In genomic region chr3:183532620-183533409, GRCh38 we compare ENCODE assay signal across 13 cellular contexts. TPM values are rescaled to one million over a fixed set of nuclear protein-coding genes. Genes with fewer than 3 reads are reported as not detected.
DNase-seq lines count a peak whose midpoint lies in the region; ATAC-seq lines count a peak whose summit lies in the region.
"Had no signal": no experiment of that assay in that cellular context is flagged by ENCODE, and none has a peak within 500 bp of the region (broad histone marks: within the 10 kb centered on the region; RNA-seq: fewer than 3 reads in every experiment).

No MANE protein-coding gene starts in this region.

- H3K36me3 ChIP-seq in CD8-positive, alpha-beta memory T cell (ENCODE audit: insufficient read depth, low read length), result no peaks in the 10 kb centered on the region
- H3K36me3 ChIP-seq in HUES48 (ENCODE audit: control insufficient read depth, insufficient read depth, low read length), result no peaks in the 10 kb centered on the region
- H3K36me3 ChIP-seq: sigmoid colon had no signal

- H3K9me3 Mint-ChIP-seq in CD8-positive, alpha-beta memory T cell, result no peaks in the 10 kb centered on the region
- peaks cover 0 to 3% (median 0%) of the 10 kb centered on the region in 9 donors for H3K9me3 Mint-ChIP-seq in naive thymus-derived CD8-positive, alpha-beta T cell

- peaks cover 9% of the 10 kb centered on the region for H3K4me1 ChIP-seq in CD8-positive, alpha-beta memory T cell (ENCODE audit: insufficient read depth, low read length)
- H3K4me1 ChIP-seq in HUES48 (ENCODE audit: control insufficient read depth, insufficient read depth, low read length), result peaks cover 13% of the 10 kb centered on the region
- H3K4me1 ChIP-seq: sigmoid colon had no signal

- peak overlapping the region in 5 of 8 donors; percentile 22 to 94 (median 66) for H3K27ac Mint-ChIP-seq in CD8-positive, alpha-beta memory T cell
- H3K27ac Mint-ChIP-seq in naive thymus-derived CD8-positive, alpha-beta T cell, result peak overlapping the region; percentile 24 to 88 (median 72)

- H3K27me3 Mint-ChIP-seq in CD8-positive, alpha-beta memory T cell, result peaks cover 0 to 1% of the 10 kb centered on the region in 2 donors
- H3K27me3 Mint-ChIP-seq in naive thymus-derived CD8-positive, alpha-beta T cell, result no peaks in the 10 kb centered on the region

- H3K4me1 Mint-ChIP-seq in CD8-positive, alpha-beta memory T cell, result peaks cover 25 to 65% (median 46%) of the 10 kb centered on the region in 3 donors
- peaks cover 35 to 71% (median 67%) of the 10 kb centered on the region in 4 donors for H3K4me1 Mint-ChIP-seq in naive thymus-derived CD8-positive, alpha-beta T cell

- no peak for DNase-seq in CD8-positive, alpha-beta memory T cell
- peak; percentile 42 for DNase-seq in amniotic epithelial cell (ENCODE audit: low read depth)
- DNase-seq in naive thymus-derived CD8-positive, alpha-beta T cell, result no peak
- no peak for DNase-seq in HT-29 (ENCODE audit: low spot score)
- DNase-seq: left colon, NCI-H1436, NCI-H69, sigmoid colon, substantia nigra had no signal

- H3K4me3 ChIP-seq in CD8-positive, alpha-beta memory T cell (ENCODE audit: low read length), result no peak overlapping the region
- H3K4me3 ChIP-seq in HUES48 (ENCODE audit: low read depth, low read length), result peak overlapping the region; percentile 48
- H3K4me3 ChIP-seq: sigmoid colon had no signal

- H3K27ac ChIP-seq in CD8-positive, alpha-beta memory T cell (ENCODE audit: low read depth, low read length), result peak overlapping the region; percentile 17
- H3K27ac ChIP-seq in HUES48 (ENCODE audit: low read depth, low read length), result no peak overlapping the region
- H3K27ac ChIP-seq: sigmoid colon had no signal

- peaks cover 2 to 44% (median 7%) of the 10 kb centered on the region in 3 donors for H3K36me3 Mint-ChIP-seq in CD8-positive, alpha-beta memory T cell
- peaks cover 12 to 54% (median 23%) of the 10 kb centered on the region in 3 donors for H3K36me3 Mint-ChIP-seq in naive thymus-derived CD8-positive, alpha-beta T cell

- H3K27me3 ChIP-seq in CD8-positive, alpha-beta memory T cell (ENCODE audit: insufficient read depth, low read length, poor library complexity, severe bottlenecking), result no peaks in the 10 kb centered on the region
- H3K27me3 ChIP-seq in HUES48 (ENCODE audit: control insufficient read depth, insufficient read depth, low read length), result peaks cover 55% of the 10 kb centered on the region
- H3K27me3 ChIP-seq: sigmoid colon had no signal

- no peak overlapping the region for H3K9ac ChIP-seq in HUES48 (ENCODE audit: low read depth, low read length)

- no peak overlapping the region for H3K4me3 Mint-ChIP-seq in CD8-positive, alpha-beta memory T cell
- H3K4me3 Mint-ChIP-seq in naive thymus-derived CD8-positive, alpha-beta T cell, result no peak overlapping the region

- POLR2A ChIA-PET in CD8-positive, alpha-beta memory T cell (lab: Charles Lee), result no interaction called here
- POLR2A ChIA-PET in naive thymus-derived CD8-positive, alpha-beta T cell (lab: Charles Lee), result interaction anchor here (0.7 kb wide), 1 partner anchor 15 kb away, joined by 3 read pairs; no protein-coding TSS in a partner anchor

- no peaks in the 10 kb centered on the region for H3K9me3 ChIP-seq in CD8-positive, alpha-beta memory T cell (ENCODE audit: low read length)
- no peaks in the 10 kb centered on the region for H3K9me3 ChIP-seq in HUES48 (ENCODE audit: control insufficient read depth, insufficient read depth, low read length)
- H3K9me3 ChIP-seq: sigmoid colon had no signal

- CTCF ChIA-PET in CD8-positive, alpha-beta memory T cell (lab: Charles Lee), result no interaction called here

- no peak for ATAC-seq in naive thymus-derived CD8-positive, alpha-beta T cell
- ATAC-seq in GM18519 (IDR thresholded peaks at IDR 0.05; ENCODE audit: low FRiP score, unreplicated experiment), result no peak
- ATAC-seq in GM18868 (IDR thresholded peaks at IDR 0.05; ENCODE audit: unreplicated experiment), result no peak
- ATAC-seq: left colon, Right ventricle myocardium inferior had no signal

RNA-seq across cellular contexts. Expression of gene KLHL6, which starts 22.7 kb away (rescaled TPM):
- 10 to 100 TPM; 31.0 to 31.3 TPM for total RNA-seq in CD8-positive, alpha-beta memory T cell
- polyA plus RNA-seq in CD8-positive, alpha-beta memory T cell, result 9.1 TPM
- total RNA-seq in naive thymus-derived CD8-positive, alpha-beta T cell, result 10 to 100 TPM; 58.9 to 59.0 TPM
- 10 to 100 TPM in 2 of 3 donors, 1 to 10 TPM in 1; 7.6 to 20.7 (median 18.6) TPM for polyA plus RNA-seq in naive thymus-derived CD8-positive, alpha-beta T cell
- not detected in 2 replicates for total RNA-seq in HT-29 (2014; rRNA removed; shearing (Covaris generic))

Comparison
In these comparisons a context has a peak if more than half of its experiments do, and no peak if none do; other contexts are left out.
1. RNA of gene KLHL6, which starts 22.7 kb away (total RNA-seq): 58.9 to 59.0 TPM in naive thymus-derived CD8-positive, alpha-beta T cell and 31.0 to 31.3 TPM in CD8-positive, alpha-beta memory T cell; not detected in HT-29; every median in the first group is over 10 times any median in the second.